18 cellular contexts compared by ENCODE assay signal in the genomic region with DNA sequence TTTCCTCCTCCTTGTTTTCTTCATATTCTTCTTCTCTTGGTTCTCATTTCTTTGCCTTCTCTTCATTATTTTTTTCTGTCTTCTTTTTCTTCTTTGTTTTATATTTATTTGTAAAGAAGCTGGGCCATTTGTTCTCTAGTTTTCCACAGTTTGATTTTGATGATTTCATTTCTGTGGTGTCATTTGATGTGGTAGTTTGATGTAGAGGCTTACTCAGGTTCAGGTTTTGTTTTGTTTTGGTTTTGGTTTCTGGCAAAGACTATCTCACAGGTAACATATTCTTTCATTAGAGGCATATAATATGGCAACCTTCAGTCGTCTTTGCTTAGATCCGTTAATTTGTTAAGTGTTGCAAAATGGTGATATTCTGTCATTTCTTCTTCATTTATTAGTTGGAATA.
DNase-seq lines count a peak whose midpoint lies in the region; ATAC-seq and TF ChIP-seq lines count a peak whose summit lies in the region.
"Had no signal": no experiment of that assay in that cellular context is flagged by ENCODE, and none has a peak within 500 bp of the region (broad histone marks: within the 10 kb centered on the region; RNA-seq: fewer than 3 reads in every experiment).

No MANE protein-coding gene starts in this region.

- H3K9ac ChIP-seq in KMS-11 (peak overlapping the region; percentile 18; the same call in 1 of the 2 replicates), mesenchymal stem cell (ENCODE audit: low read length) (peak overlapping the region; percentile 63)

- no peak overlapping the region for H4K91ac ChIP-seq in mesenchymal stem cell (ENCODE audit: low read length)

- no peak overlapping the region for H2AK5ac ChIP-seq in mesenchymal stem cell (ENCODE audit: low read length, severe bottlenecking)

- H3K4me3 ChIP-seq in CD4-positive, alpha-beta memory T cell (ENCODE audit: low read length in 2 of 2): peak overlapping the region in 1 of 2 donors; percentile 6
- H3K4me3 ChIP-seq in KMS-11 (IDR thresholded peaks at IDR 0.05; ENCODE audit: insufficient read depth, low read depth, low read length) (no peak overlapping the region), mesenchymal stem cell (ENCODE audit: insufficient read depth in 1 of 2, low read depth in 1 of 2, low read length in 2 of 2) (no peak overlapping the region), body of pancreas (no peak overlapping the region)
- H3K4me3 ChIP-seq: mucosa of descending colon, sigmoid colon, testis had no signal

- no peak overlapping the region for H2BK120ac ChIP-seq in mesenchymal stem cell (ENCODE audit: low read depth, low read length)

- intact Hi-C loops in CD4-positive, alpha-beta memory T cell (cut with micrococcal nuclease): loop anchor here (1.0 to 2.0 kb wide), 2 partner anchors 13 to 76 kb away; a partner anchor contains a TSS
- intact Hi-C loops in body of pancreas (cut with DNase I): no loop called here

- DNase-seq in CD4-positive, alpha-beta memory T cell: peak in 4 of 5 donors; percentile 75 to 83 (median 77)
- no peak for DNase-seq in activated naive CD4-positive, alpha-beta T cell treated with anti-CD3 and anti-CD28 coated beads, Interleukin-2, amount 50 U/mL, for 72 hours (ENCODE audit: low spot score in 2 of 2)
- DNase-seq in mesenchymal stem cell (no peak), NCI-H2171 treated with DMSO at 0.1 percent for 48 hours (lab: John Stamatoyannopoulos, UW) (no peak), body of pancreas (no peak)
- DNase-seq in stimulated activated CD4-positive, alpha-beta T cell treated with anti-CD3 and anti-CD28 coated beads, Interleukin-4, amount 100 ng/mL, for 1 hour: no peak
- DNase-seq: activated CD4-positive, alpha-beta T cell treated with anti-CD3 and anti-CD28 coated beads for 1 hour; activated effector memory CD4-positive, alpha-beta T cell treated with Interleukin-2 at 50 U/mL for 16 hours; brain microvascular endothelial cell; DMS 273 treated with DMSO at 0.1 percent for 48 hours; mucosa of descending colon; NCI-H1694; NCI-H345; SHP77 treated with DMSO at 0.1 percent for 48 hours; sigmoid colon; stimulated activated CD4-positive, alpha-beta T cell treated with anti-CD3 and anti-CD28 coated beads, Interleukin-2, amount 100 ng/mL, for 24 hours had no signal

- H2BK15ac ChIP-seq in mesenchymal stem cell (ENCODE audit: low read depth, poor library complexity, severe bottlenecking): no peak overlapping the region

- no peaks in the 10 kb centered on the region for H4K20me1 ChIP-seq in KMS-11 (ENCODE audit: insufficient read depth)

- no peak overlapping the region for H2BK5ac ChIP-seq in mesenchymal stem cell (ENCODE audit: low read depth, low read length, poor library complexity, severe bottlenecking)

- peak overlapping the region; percentile 29 to 76 (median 70) for H3K4me3 Mint-ChIP-seq in CD4-positive, alpha-beta memory T cell

- TF ChIP-seq CTCF in KMS-11 (conservative IDR thresholded peaks at IDR 0.05; ENCODE audit: low read depth, low read length): no peak
- no peak for TF ChIP-seq CTCF in body of pancreas (IDR thresholded peaks at IDR 0.05)

- peaks cover 18 to 19% of the 10 kb centered on the region in 2 donors for H3K36me3 Mint-ChIP-seq in CD4-positive, alpha-beta memory T cell
- peaks cover 22 to 44% of the 10 kb centered on the region in 2 donors for H3K36me3 Mint-ChIP-seq in activated naive CD4-positive, alpha-beta T cell treated with anti-CD3 and anti-CD28 coated beads, Interleukin-2, amount 50 U/mL, for 72 hours

- no peaks in the 10 kb centered on the region for H3K27me3 Mint-ChIP-seq in CD4-positive, alpha-beta memory T cell

- no peak overlapping the region for H2BK12ac ChIP-seq in mesenchymal stem cell (ENCODE audit: low read length in 2 of 2)

- H3K14ac ChIP-seq in mesenchymal stem cell (ENCODE audit: low read length in 2 of 2): no peak overlapping the region

- peaks cover 0 to 21% (median 16%) of the 10 kb centered on the region in 8 donors for H3K9me3 Mint-ChIP-seq in CD4-positive, alpha-beta memory T cell
- H3K9me3 Mint-ChIP-seq in activated naive CD4-positive, alpha-beta T cell treated with anti-CD3 and anti-CD28 coated beads, Interleukin-2, amount 50 U/mL, for 72 hours: peaks cover 14 to 23% of the 10 kb centered on the region in 2 donors

- CTCF ChIA-PET in CD4-positive, alpha-beta memory T cell (lab: Charles Lee; ENCODE audit: partially characterized antibody): no interaction called here

- 100% methylated on average over 2 of the region's 2 CpGs for WGBS in mesenchymal stem cell
- 87 to 89% methylated on average over 2 of the region's 2 CpGs for WGBS in body of pancreas, 2 donors

- H3K4me2 ChIP-seq in KMS-11 (peak overlapping the region; percentile 88), mesenchymal stem cell (ENCODE audit: low read length, poor library complexity, severe bottlenecking) (no peak overlapping the region)

- H3K27ac ChIP-seq in CD4-positive, alpha-beta memory T cell (ENCODE audit: low read depth, low read length): peak overlapping the region; percentile 32
- H3K27ac ChIP-seq in KMS-11 (peak overlapping the region; percentile 71), mesenchymal stem cell (ENCODE audit: low read length, poor library complexity, severe bottlenecking) (no peak overlapping the region), body of pancreas (no peak overlapping the region)
- H3K27ac ChIP-seq: brain microvascular endothelial cell, sigmoid colon had no signal

- H3K18ac ChIP-seq in mesenchymal stem cell (ENCODE audit: low read depth in 1 of 2, low read length in 2 of 2): no peak overlapping the region

- POLR2A ChIA-PET in CD4-positive, alpha-beta memory T cell (lab: Charles Lee; ENCODE audit: partially characterized antibody): interaction anchor here (1.2 to 1.8 kb wide), 2 partner anchors 11 to 75 kb away, joined by 6 to 10 read pairs; a partner anchor contains a TSS

- peaks cover 28% of the 10 kb centered on the region for H3K4me1 ChIP-seq in CD4-positive, alpha-beta memory T cell (ENCODE audit: insufficient read depth, low read length)
- H3K4me1 ChIP-seq in KMS-11 (ENCODE audit: low read depth, poor library complexity, severe bottlenecking): peaks cover 64% of the 10 kb centered on the region
- peaks cover 2% of the 10 kb centered on the region for H3K4me1 ChIP-seq in mesenchymal stem cell (ENCODE audit: control insufficient read depth, insufficient read depth, low read depth, low read length)
- H3K4me1 ChIP-seq in body of pancreas: peaks cover 7% of the 10 kb centered on the region

- no peak overlapping the region for H4K8ac ChIP-seq in mesenchymal stem cell (ENCODE audit: low read length)

- no peak overlapping the region for H3K4ac ChIP-seq in mesenchymal stem cell (ENCODE audit: low read depth in 1 of 2, low read length in 2 of 2)

- no peaks in the 10 kb centered on the region for H3K9me3 ChIP-seq in CD4-positive, alpha-beta memory T cell (ENCODE audit: control insufficient read depth in 1 of 2, low read length in 2 of 2)
- H3K9me3 ChIP-seq in mesenchymal stem cell (ENCODE audit: control insufficient read depth, low read length) (no peaks in the 10 kb centered on the region), body of pancreas (peaks cover 0 to 7% (median 0%) of the 10 kb centered on the region in 3 donors)
- H3K9me3 ChIP-seq: testis had no signal

- peaks cover 25 to 60% (median 47%) of the 10 kb centered on the region in 4 donors for H3K4me1 Mint-ChIP-seq in CD4-positive, alpha-beta memory T cell

- no peak for TF ChIP-seq POLR2A in body of pancreas (IDR thresholded peaks at IDR 0.05)

- H3K79me1 ChIP-seq in mesenchymal stem cell (replicated peaks; ENCODE audit: low read length, poor library complexity, severe bottlenecking): peaks cover 27% of the 10 kb centered on the region

- no peaks in the 10 kb centered on the region for H3K27me3 ChIP-seq in CD4-positive, alpha-beta memory T cell (ENCODE audit: insufficient read depth, low read length)
- H3K27me3 ChIP-seq in KMS-11 (ENCODE audit: insufficient read depth, low read depth) (no peaks in the 10 kb centered on the region), mesenchymal stem cell (ENCODE audit: control insufficient read depth in 1 of 2, insufficient read depth in 1 of 2, low read length in 2 of 2) (no peaks in the 10 kb centered on the region), body of pancreas (no peaks in the 10 kb centered on the region)
- H3K27me3 ChIP-seq: brain microvascular endothelial cell, sigmoid colon, testis had no signal

- peaks cover 32% of the 10 kb centered on the region; the same call in 1 of the 2 replicates for H3K79me2 ChIP-seq in KMS-11 (ENCODE audit: insufficient read depth, low read depth)

- H3K27ac Mint-ChIP-seq in CD4-positive, alpha-beta memory T cell: peak overlapping the region; percentile 84 to 98 (median 93)
- H3K27ac Mint-ChIP-seq in activated naive CD4-positive, alpha-beta T cell treated with anti-CD3 and anti-CD28 coated beads, Interleukin-2, amount 50 U/mL, for 72 hours: peak overlapping the region; percentile 27 to 67

- H3K23ac ChIP-seq in mesenchymal stem cell (ENCODE audit: low read length in 2 of 2): no peak overlapping the region

- peak; percentile 90 to 96 for ATAC-seq in activated naive CD4-positive, alpha-beta T cell treated with anti-CD3 and anti-CD28 coated beads, Interleukin-2, amount 50 U/mL, for 72 hours
- no peak for ATAC-seq in body of pancreas
- ATAC-seq: mucosa of descending colon had no signal

- no peaks in the 10 kb centered on the region for H3K36me3 ChIP-seq in CD4-positive, alpha-beta memory T cell (ENCODE audit: insufficient read depth, low read length)
- H3K36me3 ChIP-seq in KMS-11 (ENCODE audit: insufficient read depth) (no peaks in the 10 kb centered on the region), mesenchymal stem cell (ENCODE audit: control insufficient read depth in 1 of 2, insufficient read depth in 2 of 2, low read depth in 1 of 2, low read length in 2 of 2) (no peaks in the 10 kb centered on the region), body of pancreas (replicated peaks in 1 of 2; ENCODE audit: insufficient read depth in 1 of 2, low read depth in 2 of 2) (no peaks in the 10 kb centered on the region)
- H3K36me3 ChIP-seq: brain microvascular endothelial cell, sigmoid colon had no signal

- H2AFZ ChIP-seq in KMS-11 (ENCODE audit: low read depth) (peak overlapping the region; percentile 13; the same call in 1 of the 2 replicates), mesenchymal stem cell (ENCODE audit: low read depth, low read length) (no peak overlapping the region)

Comparison
In these comparisons a context has a peak if more than half of its experiments do, and no peak if none do; other contexts are left out.
1. DNase-seq: peak in CD4-positive, alpha-beta memory T cell (4 of 5); none in activated naive CD4-positive, alpha-beta T cell treated with anti-CD3 and anti-CD28 coated beads, Interleukin-2, amount 50 U/mL, for 72 hours (0 of 2), mesenchymal stem cell (single experiment), NCI-H2171 treated with DMSO at 0.1 percent for 48 hours (single experiment), stimulated activated CD4-positive, alpha-beta T cell treated with anti-CD3 and anti-CD28 coated beads, Interleukin-4, amount 100 ng/mL, for 1 hour (single experiment) and body of pancreas (0 of 4).
2. H3K27ac ChIP-seq: peak in CD4-positive, alpha-beta memory T cell (single experiment) and KMS-11 (single experiment); none in mesenchymal stem cell (single experiment) and body of pancreas (0 of 4).